ENCODE assay signal across 16 cellular contexts in genomic region chr5:50300878-50301277, GRCh38.
DNase-seq lines count a peak whose midpoint lies in the region; ATAC-seq, FAIRE-seq and TF ChIP-seq lines count a peak whose summit lies in the region.
"Had no signal": no experiment of that assay in that cellular context is flagged by ENCODE, and none has a peak within 500 bp of the region (broad histone marks: within the 10 kb centered on the region; RNA-seq: fewer than 3 reads in every experiment).

No MANE protein-coding gene starts in this region.

- H3K27me3 ChIP-seq in Karpas-422 (ENCODE audit: low read length) (no peaks in the 10 kb centered on the region), bronchial epithelial cell (ENCODE audit: control insufficient read depth, insufficient read depth, low read length) (no peaks in the 10 kb centered on the region), Caco-2 (replicated peaks; ENCODE audit: control insufficient read depth, insufficient read depth, low read length) (no peaks in the 10 kb centered on the region)
- H3K27me3 ChIP-seq: BLaER1, SJCRH30 had no signal

- FAIRE-seq in bronchial epithelial cell (lab: Jason Lieb, UNC) = no peak
- FAIRE-seq: K562 had no signal

- POLR2A ChIA-PET in Caco-2 (lab: Charles Lee) = no interaction called here

- H2AFZ ChIP-seq in Karpas-422 (ENCODE audit: low read length) = no peak overlapping the region

- intact Hi-C loops in Caco-2 (cut with micrococcal nuclease; ENCODE audit: unreplicated experiment) = no loop called here

- no peaks in the 10 kb centered on the region for H3K36me3 Mint-ChIP-seq in Caco-2 (ENCODE audit: insufficient read depth, unreplicated experiment)

- no TSS peak for BruUV-seq in Caco-2 (replicated peaks; lab: Mats Ljungman, UMichigan)

- H3K36me3 ChIP-seq in Karpas-422 (ENCODE audit: insufficient read depth, low read length) (no peaks in the 10 kb centered on the region), bronchial epithelial cell (ENCODE audit: control insufficient read depth, insufficient read depth, low read length) (no peaks in the 10 kb centered on the region), Caco-2 (ENCODE audit: control insufficient read depth, insufficient read depth, low read length) (no peaks in the 10 kb centered on the region)
- H3K36me3 ChIP-seq: BLaER1, SJCRH30 had no signal

- H3K9ac ChIP-seq in Karpas-422 (ENCODE audit: low read length) = peak overlapping the region; percentile 16; the same call in 1 of the 2 replicates
- H3K9ac ChIP-seq: BLaER1 had no signal

- H3K27me3 Mint-ChIP-seq in Caco-2 (ENCODE audit: insufficient read depth, unreplicated experiment) = no peaks in the 10 kb centered on the region

- DNase-seq in Caki2 (ENCODE audit: low read depth) = peak; percentile 79
- DNase-seq in Karpas-422 = peak; percentile 44
- peak; percentile 74 for DNase-seq in bronchial epithelial cell (ENCODE audit: low read depth)
- DNase-seq in myocyte (ENCODE audit: low read depth) = peak; percentile 24
- DNase-seq in Caco-2 = no peak
- DNase-seq: CD4-positive, alpha-beta memory T cell; DMS79 treated with DMSO at 0.1 percent for 48 hours; NCI-H1105 treated with DMSO at 0.1 percent for 48 hours; NCI-H1694; NCI-H2081 treated with DMSO at 0.1 percent for 48 hours; NCI-H446 treated with DMSO at 0.1 percent for 48 hours; SJCRH30 had no signal

- ATAC-seq in GM21423 (IDR thresholded peaks at IDR 0.05; ENCODE audit: unreplicated experiment) (no peak), HG03280 (IDR thresholded peaks at IDR 0.05; ENCODE audit: unreplicated experiment) (no peak)
- ATAC-seq: K562 had no signal

- no peak overlapping the region for H3K4me3 Mint-ChIP-seq in Caco-2 (ENCODE audit: unreplicated experiment)
- H3K4me3 Mint-ChIP-seq: CD4-positive, alpha-beta memory T cell had no signal

- no peaks in the 10 kb centered on the region; the same call in 1 of the 2 replicates for H3K9me3 ChIP-seq in Karpas-422 (ENCODE audit: low read length)
- H3K9me3 ChIP-seq in Caco-2 = no peaks in the 10 kb centered on the region
- H3K9me3 ChIP-seq: SJCRH30 had no signal

- H3K4me1 Mint-ChIP-seq in Caco-2 (ENCODE audit: low read depth, unreplicated experiment) = no peaks in the 10 kb centered on the region
- H3K4me1 Mint-ChIP-seq: CD4-positive, alpha-beta memory T cell had no signal

- H3K4me3 ChIP-seq in Karpas-422 (ENCODE audit: low read length) = peak overlapping the region; percentile 13; the same call in 1 of the 2 replicates
- H3K4me3 ChIP-seq in bronchial epithelial cell (ENCODE audit: low read depth, low read length) = no peak overlapping the region
- H3K4me3 ChIP-seq in Caco-2 (ENCODE audit: low read depth, low read length) = no peak overlapping the region
- H3K4me3 ChIP-seq: BLaER1, K562, SJCRH30 had no signal

- H3K79me2 ChIP-seq in Karpas-422 (ENCODE audit: low read length) = no peaks in the 10 kb centered on the region

- in situ Hi-C loops in Caki2 (cut with HindIII; ENCODE audit: low pct_unique_long_range_greater_than_20kb, low sequenced_read_pairs) = no loop called here

- TF ChIP-seq CTCF in bronchial epithelial cell (IDR thresholded peaks at IDR 0.05; ENCODE audit: insufficient read depth, low read length, severe bottlenecking) (no peak), Caco-2 (IDR thresholded peaks at IDR 0.05; ENCODE audit: insufficient read depth in 1 of 2, low read depth in 1 of 2, low read length in 1 of 2, severe bottlenecking in 1 of 2, unreplicated experiment in 1 of 2) (no peak)

- no peaks in the 10 kb centered on the region for H3K9me2 ChIP-seq in Karpas-422 (replicated peaks; ENCODE audit: insufficient read depth, low read length)

- no peaks in the 10 kb centered on the region for H4K20me1 ChIP-seq in Karpas-422 (ENCODE audit: insufficient read depth, low read depth, low read length)
- H4K20me1 ChIP-seq: BLaER1 had no signal

- H3K27ac Mint-ChIP-seq in Caco-2 (ENCODE audit: unreplicated experiment) = no peak overlapping the region
- H3K27ac Mint-ChIP-seq: CD4-positive, alpha-beta memory T cell had no signal

- peaks cover 6% of the 10 kb centered on the region for H3K9me3 Mint-ChIP-seq in Caco-2 (ENCODE audit: unreplicated experiment)

- CTCF ChIA-PET in Caco-2 (lab: Charles Lee) = no interaction called here

- H3K4me1 ChIP-seq in Karpas-422 (ENCODE audit: low read length) (peaks cover 46% of the 10 kb centered on the region), Caco-2 (no peaks in the 10 kb centered on the region)
- H3K4me1 ChIP-seq: BLaER1, SJCRH30 had no signal

- peak overlapping the region; percentile 92 for H3K27ac ChIP-seq in Karpas-422 (ENCODE audit: low read length)
- H3K27ac ChIP-seq: BLaER1, SJCRH30 had no signal

- peak overlapping the region; percentile 56 for H3K4me2 ChIP-seq in Karpas-422 (ENCODE audit: low read depth, low read length, poor library complexity, severe bottlenecking)
- H3K4me2 ChIP-seq: BLaER1 had no signal

Comparison
In these comparisons a context has a peak if more than half of its experiments do, and no peak if none do; other contexts are left out.
1. DNase-seq: peak in Caki2 (single experiment), Karpas-422 (single experiment), bronchial epithelial cell (single experiment) and myocyte (single experiment); none in Caco-2 (0 of 2).